In the genomic region with DNA sequence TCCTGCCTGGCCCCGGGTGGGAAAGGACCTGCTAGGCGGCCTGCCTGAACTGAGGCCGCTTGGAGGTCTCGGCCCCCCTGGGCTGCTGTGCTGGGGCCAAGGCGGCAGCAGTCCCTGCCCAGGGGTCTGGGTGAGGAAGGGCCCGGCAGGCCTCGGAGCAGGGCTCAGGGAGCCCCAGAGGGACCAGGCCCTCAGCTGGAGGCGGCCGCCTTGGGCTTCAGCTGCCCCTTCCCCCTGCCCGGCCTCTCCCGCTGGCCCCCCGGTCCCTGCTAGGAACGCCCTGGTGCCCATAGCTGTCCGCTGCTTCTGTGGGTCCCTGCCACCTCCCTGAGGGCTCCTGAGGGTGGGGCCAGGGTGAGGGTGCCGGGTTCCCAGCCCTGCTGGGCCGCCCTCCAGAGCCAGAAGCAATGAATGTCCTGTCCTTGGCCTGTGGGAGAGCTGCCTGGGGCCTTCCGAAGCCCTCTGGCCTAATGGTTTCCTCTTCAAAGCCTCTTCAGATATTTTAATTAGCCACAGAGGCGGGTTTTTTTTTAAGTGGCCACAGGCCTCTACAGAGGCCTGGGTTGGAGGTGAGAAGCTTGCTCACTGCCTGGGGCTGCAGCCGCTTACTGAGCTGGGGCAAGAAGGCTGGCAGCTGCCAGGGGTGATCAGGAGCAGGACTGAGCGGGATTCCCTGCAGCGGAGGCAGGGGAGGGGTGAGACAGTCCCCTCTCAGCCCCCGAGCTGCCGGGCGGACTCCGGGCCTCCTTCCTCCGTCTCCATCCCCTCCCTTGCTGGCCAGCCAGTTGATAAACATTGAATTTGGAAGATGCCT, we compare ENCODE assay signal across 17 cellular contexts. TPM values are rescaled to one million over a fixed set of nuclear protein-coding genes. Genes with fewer than 3 reads are reported as not detected.
DNase-seq lines count a peak whose midpoint lies in the region; ATAC-seq and TF ChIP-seq lines count a peak whose summit lies in the region.
"Had no signal": no experiment of that assay in that cellular context is flagged by ENCODE, and none has a peak within 500 bp of the region (broad histone marks: within the 10 kb centered on the region; RNA-seq: fewer than 3 reads in every experiment).

No MANE protein-coding gene starts in this region.

- H3K9me3 ChIP-seq in neural progenitor cell (ENCODE audit: low read depth), result no peaks in the 10 kb centered on the region
- H3K9me3 ChIP-seq: psoas muscle had no signal

- DNase-seq in DMS79 treated with DMSO at 0.1 percent for 48 hours (lab: John Stamatoyannopoulos, UW) (peak; percentile 68), NCI-H2227 (lab: John Stamatoyannopoulos, UW; ENCODE audit: unreplicated experiment) (peak; percentile 71), foreskin keratinocyte (no peak), neural progenitor cell (ENCODE audit: low spot score) (no peak), HPDE6-E6E7 (ENCODE audit: extremely low spot score) (no peak)
- no peak for DNase-seq in stimulated activated CD4-positive, alpha-beta T cell treated with anti-CD3 and anti-CD28 coated beads, Interleukin-2, amount 100 ng/mL, for 24 hours
- no peak for DNase-seq in activated CD4-positive, CD25-positive, alpha-beta regulatory T cell treated with anti-CD3 and anti-CD28 coated beads, Interleukin-2, amount 50 U/mL, for 72 hours
- DNase-seq: activated CD4-positive, alpha-beta T cell treated with anti-CD3 and anti-CD28 coated beads, Interleukin-2, amount 50 U/mL, for 1 hour; Karpas-422; NCI-H187 treated with DMSO at 0.1 percent for 48 hours; psoas muscle; stimulated activated CD4-positive, alpha-beta T cell treated with anti-CD3 and anti-CD28 coated beads, Interleukin-4, amount 100 ng/mL, for 4 hours; stimulated activated naive CD8-positive, alpha-beta T cell treated with anti-CD3 and anti-CD28 coated beads, Interleukin-15, amount 100 ng/mL, for 72 hours; T-helper 2 cell had no signal

- H3K4me2 ChIP-seq in neural progenitor cell, result no peak overlapping the region

- H2AFZ ChIP-seq in neural progenitor cell (replicated peaks), result no peak overlapping the region

- H3K27me3 Mint-ChIP-seq in neural progenitor cell (ENCODE audit: insufficient read depth, low read depth), result peaks cover 3% of the 10 kb centered on the region
- H3K27me3 Mint-ChIP-seq: memory B cell; stimulated activated naive CD8-positive, alpha-beta T cell treated with anti-CD3 and anti-CD28 coated beads, Interleukin-15, amount 100 ng/mL, for 72 hours had no signal

- no peak for TF ChIP-seq CTCF in foreskin keratinocyte (conservative IDR thresholded peaks at IDR 0.05)
- no peak for TF ChIP-seq CTCF in neural progenitor cell (IDR thresholded peaks at IDR 0.05)

- H3K27ac ChIP-seq in foreskin keratinocyte (peak overlapping the region; percentile 60), neural progenitor cell (peak overlapping the region; percentile 63)
- H3K27ac ChIP-seq: C4-2B, psoas muscle had no signal

- ATAC-seq in foreskin keratinocyte (no peak), GM21619 (IDR thresholded peaks at IDR 0.05; ENCODE audit: unreplicated experiment) (no peak)
- ATAC-seq: psoas muscle; stimulated activated naive CD8-positive, alpha-beta T cell treated with anti-CD3 and anti-CD28 coated beads, Interleukin-15, amount 100 ng/mL, for 72 hours had no signal

- H3K4me3 Mint-ChIP-seq in neural progenitor cell, result no peak overlapping the region
- H3K4me3 Mint-ChIP-seq: memory B cell; stimulated activated naive CD8-positive, alpha-beta T cell treated with anti-CD3 and anti-CD28 coated beads, Interleukin-15, amount 100 ng/mL, for 72 hours had no signal

- H3K4me1 ChIP-seq in foreskin keratinocyte, result peaks cover 4% of the 10 kb centered on the region
- H3K4me1 ChIP-seq in neural progenitor cell, result no peaks in the 10 kb centered on the region

- peak overlapping the region; percentile 37 for H3K9ac ChIP-seq in neural progenitor cell

- no peaks in the 10 kb centered on the region for H3K36me3 ChIP-seq in neural progenitor cell

- peaks cover 3% of the 10 kb centered on the region for H3K4me1 Mint-ChIP-seq in neural progenitor cell

- no peaks in the 10 kb centered on the region for H4K20me1 ChIP-seq in neural progenitor cell (ENCODE audit: low read depth)

- H3K4me3 ChIP-seq in neural progenitor cell, result no peak overlapping the region
- H3K4me3 ChIP-seq: psoas muscle had no signal

- H3K9me3 Mint-ChIP-seq in neural progenitor cell, result no peaks in the 10 kb centered on the region
- H3K9me3 Mint-ChIP-seq: memory B cell; stimulated activated naive CD8-positive, alpha-beta T cell treated with anti-CD3 and anti-CD28 coated beads, Interleukin-15, amount 100 ng/mL, for 72 hours had no signal

- H3K27ac Mint-ChIP-seq in neural progenitor cell, result no peak overlapping the region
- H3K27ac Mint-ChIP-seq: memory B cell had no signal

- H3K36me3 Mint-ChIP-seq in neural progenitor cell, result no peaks in the 10 kb centered on the region

- H3K27me3 ChIP-seq in foreskin keratinocyte (peaks cover 11% of the 10 kb centered on the region), neural progenitor cell (no peaks in the 10 kb centered on the region)

- H3F3A ChIP-seq in neural progenitor cell (ENCODE audit: low read depth), result no peaks in the 10 kb centered on the region

- no peaks in the 10 kb centered on the region for H3K79me2 ChIP-seq in neural progenitor cell (ENCODE audit: low read depth)

RNA-seq across cellular contexts. Expression of a gene that starts 10.0 kb away (rescaled TPM):
- total RNA-seq in foreskin keratinocyte (87.1 and 87.4 TPM in 2 replicates), neural progenitor cell (ENCODE audit: low replicate concordance) (53.0 and 85.0 TPM in 2 replicates)
- 135 and 144 TPM in 2 replicates for polyA plus RNA-seq in foreskin keratinocyte

RNA-seq across cellular contexts. Expression of a gene that starts 10.4 kb away (rescaled TPM):
- 15.9 and 16.2 TPM in 2 replicates for total RNA-seq in foreskin keratinocyte
- 12.7 and 12.8 TPM in 2 replicates for polyA plus RNA-seq in foreskin keratinocyte
- 15.4 and 46.7 TPM in 2 replicates for total RNA-seq in neural progenitor cell (ENCODE audit: low replicate concordance)

RNA-seq across cellular contexts. Expression of a gene that starts 18.8 kb away (rescaled TPM):
- total RNA-seq in foreskin keratinocyte (27.5 and 30.2 TPM in 2 replicates), neural progenitor cell (ENCODE audit: low replicate concordance) (31.6 and 81.2 TPM in 2 replicates)
- polyA plus RNA-seq in foreskin keratinocyte, result 43.9 and 46.1 TPM in 2 replicates
- total RNA-seq: psoas muscle had no signal

RNA-seq across cellular contexts. Expression of a gene that starts 24.8 kb away (rescaled TPM):
- total RNA-seq in foreskin keratinocyte (59.6 and 69.0 TPM in 2 replicates), neural progenitor cell (ENCODE audit: low replicate concordance) (36.5 and 64.9 TPM in 2 replicates)
- polyA plus RNA-seq in foreskin keratinocyte, result 97.4 and 98.0 TPM in 2 replicates

RNA-seq across cellular contexts. Expression of a gene that starts 35.3 kb away (rescaled TPM):
- total RNA-seq in foreskin keratinocyte (16.7 and 20.2 TPM in 2 replicates), neural progenitor cell (ENCODE audit: low replicate concordance) (13.1 and 40.9 TPM in 2 replicates)
- polyA plus RNA-seq in foreskin keratinocyte, result 16.6 and 21.5 TPM in 2 replicates

Comparison
In these comparisons a context has a peak if more than half of its experiments do, and no peak if none do; other contexts are left out.
1. DNase-seq: peak in DMS79 treated with DMSO at 0.1 percent for 48 hours (single experiment) and NCI-H2227 (single experiment); none in foreskin keratinocyte (0 of 2), neural progenitor cell (single experiment), HPDE6-E6E7 (single experiment), stimulated activated CD4-positive, alpha-beta T cell treated with anti-CD3 and anti-CD28 coated beads, Interleukin-2, amount 100 ng/mL, for 24 hours (0 of 2) and activated CD4-positive, CD25-positive, alpha-beta regulatory T cell treated with anti-CD3 and anti-CD28 coated beads, Interleukin-2, amount 50 U/mL, for 72 hours (single experiment).